In genomic region chr10:63665765-63666164, GRCh38 we compare ENCODE assay signal across 16 cellular contexts.
DNase-seq lines count a peak whose midpoint lies in the region; ATAC-seq and TF ChIP-seq lines count a peak whose summit lies in the region.
"Had no signal": no experiment of that assay in that cellular context is flagged by ENCODE, and none has a peak within 500 bp of the region (broad histone marks: within the 10 kb centered on the region; RNA-seq: fewer than 3 reads in every experiment).

No MANE protein-coding gene starts in this region.

- no peaks in the 10 kb centered on the region for H3K79me1 ChIP-seq in mesendoderm (ENCODE audit: low read length)

- no peak overlapping the region for H4K5ac ChIP-seq in mesendoderm (ENCODE audit: low read length)

- H3K9ac ChIP-seq in mesendoderm (ENCODE audit: low read length) = no peak overlapping the region
- H3K9ac ChIP-seq: SK-N-SH had no signal

- H3K27me3 ChIP-seq in mesendoderm (ENCODE audit: insufficient read depth, low read length, poor library complexity) = no peaks in the 10 kb centered on the region
- H3K27me3 ChIP-seq in esophagus muscularis mucosa = no peaks in the 10 kb centered on the region
- H3K27me3 ChIP-seq: heart right ventricle, suprapubic skin had no signal

- TF ChIP-seq EP300 in esophagus muscularis mucosa (IDR thresholded peaks at IDR 0.05) = no peak

- H4K8ac ChIP-seq in mesendoderm (ENCODE audit: low read depth, low read length) = no peak overlapping the region

- no peaks in the 10 kb centered on the region for H3K9me3 ChIP-seq in esophagus muscularis mucosa
- H3K9me3 ChIP-seq: heart right ventricle, SK-N-SH, suprapubic skin had no signal

- no peak overlapping the region for H3K18ac ChIP-seq in mesendoderm (ENCODE audit: low read length)

- TF ChIP-seq CTCF in choroid plexus epithelial cell (conservative IDR thresholded peaks at IDR 0.05; ENCODE audit: low read depth, low read length) = no peak
- no peak for TF ChIP-seq CTCF in esophagus muscularis mucosa (IDR thresholded peaks at IDR 0.05)

- H2BK15ac ChIP-seq in mesendoderm (replicated peaks; ENCODE audit: low read depth) = peak overlapping the region; percentile 45

- H2BK5ac ChIP-seq in mesendoderm (ENCODE audit: low read length) = no peak overlapping the region

- ATAC-seq in HG02642 (IDR thresholded peaks at IDR 0.05; ENCODE audit: poor library complexity, unreplicated experiment) (no peak), GM19452 (IDR thresholded peaks at IDR 0.05; ENCODE audit: unreplicated experiment) (no peak)
- ATAC-seq: heart right ventricle, left ventricle myocardium superior had no signal

- no peaks in the 10 kb centered on the region for H3K79me2 ChIP-seq in mesendoderm (ENCODE audit: control insufficient read depth, insufficient read depth, low read length)

- no peak overlapping the region for H3K4ac ChIP-seq in mesendoderm (ENCODE audit: low read depth, low read length)

- H3K4me1 ChIP-seq in mesendoderm (ENCODE audit: control insufficient read depth, low read depth, low read length) (peaks cover 3% of the 10 kb centered on the region), esophagus muscularis mucosa (peaks cover 12 to 19% (median 15%) of the 10 kb centered on the region in 4 donors)

- H3K56ac ChIP-seq in mesendoderm (ENCODE audit: low read length) = no peak overlapping the region

- H3K36me3 ChIP-seq in mesendoderm (ENCODE audit: control insufficient read depth, insufficient read depth, low read length) (no peaks in the 10 kb centered on the region), esophagus muscularis mucosa (no peaks in the 10 kb centered on the region)
- H3K36me3 ChIP-seq: heart right ventricle, suprapubic skin had no signal

- H3K4me3 ChIP-seq in choroid plexus epithelial cell (ENCODE audit: low read depth, low read length) (no peak overlapping the region), mesendoderm (ENCODE audit: low read length) (no peak overlapping the region), esophagus muscularis mucosa (no peak overlapping the region)
- H3K4me3 ChIP-seq: coronary artery, heart right ventricle, suprapubic skin had no signal

- no peak overlapping the region for H2AK5ac ChIP-seq in mesendoderm (ENCODE audit: low read length)

- DNase-seq in OCI-M1 (lab: John Stamatoyannopoulos, UW) (peak; percentile 59), choroid plexus epithelial cell (ENCODE audit: low read depth) (peak; percentile 71), mesendoderm (peak; percentile 24), esophagus muscularis mucosa (ENCODE audit: extremely low spot score) (no peak), NCI-H748 treated with DMSO at 0.1 percent for 48 hours (lab: John Stamatoyannopoulos, UW) (no peak)
- DNase-seq: activated B cell treated with CpG ODN at 0.5 μM for 24 hours; activated CD4-positive, alpha-beta T cell treated with anti-CD3 and anti-CD28 coated beads, Interleukin-2, amount 50 U/mL, for 48 hours; activated CD8-positive, alpha-beta memory T cell treated with anti-CD3 and anti-CD28 coated beads, Interleukin-2, amount 50 U/mL, for 48 hours; DMS79 treated with DMSO at 0.1 percent for 48 hours; heart right ventricle; left ventricle myocardium superior; SK-N-SH had no signal

- no peak for TF ChIP-seq POLR2A in esophagus muscularis mucosa (IDR thresholded peaks at IDR 0.05; ENCODE audit: low read depth)

- intact Hi-C loops in esophagus muscularis mucosa (cut with DNase I) = no loop called here

- H3K27ac ChIP-seq in mesendoderm (ENCODE audit: low read depth, low read length) = no peak overlapping the region
- no peak overlapping the region for H3K27ac ChIP-seq in esophagus muscularis mucosa (replicated peaks in 1 of 4)
- H3K27ac ChIP-seq: coronary artery, suprapubic skin had no signal

- WGBS in mesendoderm (ENCODE audit: extremely low coverage, insufficient coverage, low lambda C conversion rate) = no CpG with 5 or more reads among the region's 4 CpGs
- 81% methylated on average over 4 of the region's 4 CpGs for WGBS in esophagus muscularis mucosa

- no peak overlapping the region for H3K4me2 ChIP-seq in mesendoderm (ENCODE audit: low read length)
- H3K4me2 ChIP-seq: SK-N-SH had no signal

- no peak overlapping the region for H3K23ac ChIP-seq in mesendoderm (ENCODE audit: low read length)

- no peak overlapping the region for H2BK120ac ChIP-seq in mesendoderm (ENCODE audit: low read depth, low read length)

Comparison
In these comparisons a context has a peak if more than half of its experiments do, and no peak if none do; other contexts are left out.
1. DNase-seq: peak in OCI-M1 (single experiment), choroid plexus epithelial cell (single experiment) and mesendoderm (single experiment); none in esophagus muscularis mucosa (single experiment) and NCI-H748 treated with DMSO at 0.1 percent for 48 hours (single experiment).